In the genomic region with DNA sequence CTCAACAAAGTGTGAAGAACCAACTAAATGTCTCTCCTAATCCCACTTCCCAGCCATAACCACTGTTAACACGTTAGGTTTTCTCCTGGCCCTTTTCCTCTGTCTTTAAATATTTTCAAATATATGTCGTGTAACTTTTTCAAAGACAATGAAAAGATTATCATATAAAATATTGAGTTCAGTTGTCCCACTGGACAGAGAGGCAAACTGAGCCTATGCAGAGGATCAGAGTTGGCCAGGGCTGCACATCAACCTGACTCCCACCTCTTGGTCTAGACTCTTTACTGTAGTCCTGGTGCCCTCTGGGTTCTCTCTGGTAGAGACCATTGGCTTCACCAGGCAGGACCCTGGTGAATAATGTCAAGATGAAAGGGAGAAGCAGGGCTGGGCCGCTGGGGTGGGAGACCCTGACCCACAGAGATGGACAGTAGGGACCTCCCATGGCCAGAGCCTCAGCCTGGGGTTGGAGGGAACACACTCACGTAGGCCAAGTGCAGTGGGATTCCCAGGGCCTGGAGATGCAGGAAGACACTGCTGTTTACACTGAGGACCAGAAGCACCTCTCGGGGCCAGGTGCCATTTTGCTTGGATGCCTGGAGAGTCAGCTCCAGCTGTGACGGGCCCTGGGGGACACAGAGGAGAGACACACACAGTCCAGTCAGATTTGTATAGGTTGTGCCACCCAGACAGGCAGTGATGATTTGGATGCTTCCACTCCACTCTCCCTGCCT, we compare ENCODE assay signal across 14 cellular contexts. TPM values are rescaled to one million over a fixed set of nuclear protein-coding genes. Genes with fewer than 3 reads are reported as not detected.
DNase-seq lines count a peak whose midpoint lies in the region; ATAC-seq, FAIRE-seq and TF ChIP-seq lines count a peak whose summit lies in the region.
"Had no signal": no experiment of that assay in that cellular context is flagged by ENCODE, and none has a peak within 500 bp of the region (broad histone marks: within the 10 kb centered on the region; RNA-seq: fewer than 3 reads in every experiment).

No MANE protein-coding gene starts in this region.

- 60% methylated on average over 6 of the region's 6 CpGs for WGBS in K562 (ENCODE audit: insufficient coverage, low coverage, missing lambda C conversion rate)
- WGBS in mesenchymal stem cell = 87% methylated on average over 5 of the region's 6 CpGs

- in situ Hi-C loops in K562 (cut with MboI) (no loop called here), GM13977 (cut with MboI; ENCODE audit: low pct_unique_long_range_greater_than_20kb, low sequenced_read_pairs, unreplicated experiment) (no loop called here)

- no peaks in the 10 kb centered on the region for H3K36me3 Mint-ChIP-seq in GM23338 (ENCODE audit: low read depth)
- peaks cover 15% of the 10 kb centered on the region for H3K36me3 Mint-ChIP-seq in stimulated activated effector memory CD8-positive, alpha-beta T cell treated with anti-CD3 and anti-CD28 coated beads, Interleukin-12 subunit alpha, Interleukin-12 subunit beta, amount 100 ng/mL, for 72 hours

- FAIRE-seq in K562 (lab: Jason Lieb, UNC) = no peak

- no peak for TF ChIP-seq RAD21 in K562 (CRISPR knock-in tag; conservative IDR thresholded peaks at IDR 0.05 in 1 of 2, IDR thresholded peaks at IDR 0.05 in 1 of 2)

- peak overlapping the region; percentile 75 for H2AK5ac ChIP-seq in mesenchymal stem cell (ENCODE audit: low read length, severe bottlenecking)

- CTCF ChIA-PET in K562 (lab: Yijun Ruan, JAX; ENCODE audit: low intra/inter-chr PET ratio) = no interaction called here

- no peaks in the 10 kb centered on the region for H3K9me3 ChIP-seq in K562 (replicated peaks; ENCODE audit: control insufficient read depth, insufficient read depth, low read depth, low read length)
- H3K9me3 ChIP-seq in mesenchymal stem cell (ENCODE audit: control insufficient read depth, low read length) = no peaks in the 10 kb centered on the region

- peak overlapping the region; percentile 40 to 46 for H3K18ac ChIP-seq in mesenchymal stem cell (ENCODE audit: low read depth in 1 of 2, low read length in 2 of 2)

- H3K27me3 Mint-ChIP-seq in GM23338 (ENCODE audit: insufficient read depth, low read depth, poor library complexity) = peaks cover 20% of the 10 kb centered on the region
- H3K27me3 Mint-ChIP-seq: activated CD4-positive, alpha-beta T cell treated with anti-CD3 and anti-CD28 coated beads, Interleukin-2, amount 10 ng/mL, durations not matched to agents 7 days and 5 days; stimulated activated naive CD8-positive, alpha-beta T cell treated with anti-CD3 and anti-CD28 coated beads, Interleukin-15, Interleukin-2, amounts not matched to agents 100 ng/mL and 50 ng/mL, for 24 hours had no signal

- ATAC-seq in GM23338 = no peak
- no peak for ATAC-seq in K562
- no peak for ATAC-seq in stimulated activated effector memory CD8-positive, alpha-beta T cell treated with anti-CD3 and anti-CD28 coated beads, Interleukin-12 subunit alpha, Interleukin-12 subunit beta, amount 100 ng/mL, for 72 hours
- ATAC-seq: CD8-positive, alpha-beta T cell had no signal

- no peak for TF ChIP-seq POLR2A in K562 (conservative IDR thresholded peaks at IDR 0.05)

- H3K36me3 ChIP-seq in GM23338 (ENCODE audit: insufficient read depth) = no peaks in the 10 kb centered on the region; the same call in 1 of the 2 replicates
- H3K36me3 ChIP-seq in K562 (ENCODE audit: control insufficient read depth, insufficient read depth, low read length) = no peaks in the 10 kb centered on the region
- H3K36me3 ChIP-seq in mesenchymal stem cell (ENCODE audit: control insufficient read depth in 1 of 2, insufficient read depth in 2 of 2, low read depth in 1 of 2, low read length in 2 of 2) = peaks cover 26 to 58% of the 10 kb centered on the region in 2 experiments

- DNase-seq in GM23338 (ENCODE audit: low spot score) = no peak
- DNase-seq in K562 (ENCODE audit: extremely low read depth in 1 of 4, low spot score in 3 of 4) = no peak
- no peak for DNase-seq in mesenchymal stem cell
- DNase-seq in stimulated activated effector memory CD8-positive, alpha-beta T cell treated with anti-CD3 and anti-CD28 coated beads, Interleukin-12 subunit alpha, Interleukin-12 subunit beta, amount 100 ng/mL, for 72 hours (ENCODE audit: low spot score in 2 of 2) = no peak
- DNase-seq in SKM-1 (lab: John Stamatoyannopoulos, UW; ENCODE audit: unreplicated experiment) = no peak
- DNase-seq in NCI-H1048 (lab: John Stamatoyannopoulos, UW) = no peak
- DNase-seq in NCI-H187 treated with DMSO at 0.1 percent for 48 hours (lab: John Stamatoyannopoulos, UW) = no peak
- no peak for DNase-seq in GM13977 (ENCODE audit: low spot score)
- DNase-seq: activated CD4-positive, alpha-beta T cell treated with anti-CD3 and anti-CD28 coated beads, Interleukin-2, amount 10 ng/mL, durations not matched to agents 7 days and 5 days; CD8-positive, alpha-beta T cell; islet precursor cell; occipital lobe; stimulated activated CD4-positive, alpha-beta T cell treated with anti-CD3 and anti-CD28 coated beads, Interleukin-2, amount 100 ng/mL, for 48 hours had no signal

- H3K79me2 ChIP-seq in GM23338 (replicated peaks; ENCODE audit: insufficient read depth) (no peaks in the 10 kb centered on the region), K562 (ENCODE audit: control insufficient read depth, insufficient read depth, low read length) (no peaks in the 10 kb centered on the region)

- intact Hi-C loops in K562 (cut with micrococcal nuclease) = no loop called here

- H4K8ac ChIP-seq in mesenchymal stem cell (ENCODE audit: low read length) = peak overlapping the region; percentile 70

- peak overlapping the region; percentile 80; the same call in 1 of the 2 replicates for H3K4me2 ChIP-seq in GM23338
- H3K4me2 ChIP-seq in K562 (ENCODE audit: insufficient read depth, low read length) = no peak overlapping the region
- H3K4me2 ChIP-seq in mesenchymal stem cell (ENCODE audit: low read length, poor library complexity, severe bottlenecking) = no peak overlapping the region

- peak overlapping the region; percentile 67; the same call in 1 of the 3 replicates for H3K4me3 Mint-ChIP-seq in GM23338
- peak overlapping the region; percentile 23 for H3K4me3 Mint-ChIP-seq in stimulated activated effector memory CD8-positive, alpha-beta T cell treated with anti-CD3 and anti-CD28 coated beads, Interleukin-12 subunit alpha, Interleukin-12 subunit beta, amount 100 ng/mL, for 72 hours
- H3K4me3 Mint-ChIP-seq: activated CD4-positive, alpha-beta T cell treated with anti-CD3 and anti-CD28 coated beads, Interleukin-2, amount 10 ng/mL, durations not matched to agents 7 days and 5 days; CD8-positive, alpha-beta T cell; stimulated activated naive CD8-positive, alpha-beta T cell treated with anti-CD3 and anti-CD28 coated beads, Interleukin-15, Interleukin-2, amounts not matched to agents 100 ng/mL and 50 ng/mL, for 24 hours had no signal

- H3K9me3 Mint-ChIP-seq in GM23338 = no peaks in the 10 kb centered on the region; the same call in 2 of the 3 replicates
- no peaks in the 10 kb centered on the region for H3K9me3 Mint-ChIP-seq in stimulated activated effector memory CD8-positive, alpha-beta T cell treated with anti-CD3 and anti-CD28 coated beads, Interleukin-12 subunit alpha, Interleukin-12 subunit beta, amount 100 ng/mL, for 72 hours
- H3K9me3 Mint-ChIP-seq: activated CD4-positive, alpha-beta T cell treated with anti-CD3 and anti-CD28 coated beads, Interleukin-2, amount 10 ng/mL, durations not matched to agents 7 days and 5 days; CD8-positive, alpha-beta T cell; stimulated activated naive CD8-positive, alpha-beta T cell treated with anti-CD3 and anti-CD28 coated beads, Interleukin-15, Interleukin-2, amounts not matched to agents 100 ng/mL and 50 ng/mL, for 24 hours had no signal

- no peak overlapping the region; the same call in 1 of the 2 replicates for H3K27ac Mint-ChIP-seq in GM23338
- H3K27ac Mint-ChIP-seq in stimulated activated effector memory CD8-positive, alpha-beta T cell treated with anti-CD3 and anti-CD28 coated beads, Interleukin-12 subunit alpha, Interleukin-12 subunit beta, amount 100 ng/mL, for 72 hours = peak overlapping the region; percentile 68
- H3K27ac Mint-ChIP-seq: activated CD4-positive, alpha-beta T cell treated with anti-CD3 and anti-CD28 coated beads, Interleukin-2, amount 10 ng/mL, durations not matched to agents 7 days and 5 days; CD8-positive, alpha-beta T cell; stimulated activated naive CD8-positive, alpha-beta T cell treated with anti-CD3 and anti-CD28 coated beads, Interleukin-15, Interleukin-2, amounts not matched to agents 100 ng/mL and 50 ng/mL, for 24 hours had no signal

- H4K20me1 ChIP-seq in GM23338 (replicated peaks; ENCODE audit: insufficient read depth) (no peaks in the 10 kb centered on the region), K562 (replicated peaks; ENCODE audit: control insufficient read depth, insufficient read depth, low read length) (no peaks in the 10 kb centered on the region)

- H3K27me3 ChIP-seq in GM23338 (ENCODE audit: insufficient read depth) (peaks cover 12% of the 10 kb centered on the region; the same call in 1 of the 2 replicates), K562 (ENCODE audit: control insufficient read depth in 2 of 2, insufficient read depth in 2 of 2, low read length in 2 of 2) (no peaks in the 10 kb centered on the region), mesenchymal stem cell (ENCODE audit: control insufficient read depth in 1 of 2, insufficient read depth in 1 of 2, low read length in 2 of 2) (no peaks in the 10 kb centered on the region)

- no TSS peak for BruUV-seq in K562 (replicated peaks; lab: Mats Ljungman, UMichigan)

- TF ChIP-seq CTCF in GM23338 (conservative IDR thresholded peaks at IDR 0.05; ENCODE audit: low read depth in 2 of 2) = no peak
- TF ChIP-seq CTCF in K562 (IDR thresholded peaks at IDR 0.05 in 2 of 3, conservative IDR thresholded peaks at IDR 0.05 in 1 of 3; ENCODE audit: insufficient read depth in 2 of 3, low read depth in 1 of 3, low read length in 3 of 3) = no peak
- no peak for TF ChIP-seq CTCF in GM13977 (IDR thresholded peaks at IDR 0.05; ENCODE audit: extremely low read depth, insufficient read depth, missing control alignments)

- H3K27ac ChIP-seq in GM23338 (ENCODE audit: low read depth) (peak overlapping the region; percentile 75), K562 (ENCODE audit: extremely low read depth, low read depth, low read length) (peak overlapping the region; percentile 86; the same call in 1 of the 3 replicates), mesenchymal stem cell (ENCODE audit: low read length, poor library complexity, severe bottlenecking) (no peak overlapping the region)

- H2BK12ac ChIP-seq in mesenchymal stem cell (ENCODE audit: low read length in 2 of 2) = peak overlapping the region; percentile 27 to 93

- H3K9ac ChIP-seq in K562 (ENCODE audit: insufficient read depth in 1 of 2, low read depth in 2 of 2, low read length in 2 of 2) = peak overlapping the region; percentile 54 to 90; a peak in 2 of 4 replicates
- peak overlapping the region; percentile 83 for H3K9ac ChIP-seq in mesenchymal stem cell (ENCODE audit: low read length)

- H2BK15ac ChIP-seq in mesenchymal stem cell (ENCODE audit: low read depth, poor library complexity, severe bottlenecking) = no peak overlapping the region

- peak overlapping the region in 1 of 2 experiments; percentile 50 for H3K4ac ChIP-seq in mesenchymal stem cell (ENCODE audit: low read depth in 1 of 2, low read length in 2 of 2)

- H2BK5ac ChIP-seq in mesenchymal stem cell (ENCODE audit: low read depth, low read length, poor library complexity, severe bottlenecking) = no peak overlapping the region

- peak overlapping the region; percentile 53 for H3K4me3 ChIP-seq in GM23338
- H3K4me3 ChIP-seq in K562 = no peak overlapping the region
- H3K4me3 ChIP-seq in mesenchymal stem cell (ENCODE audit: insufficient read depth in 1 of 2, low read depth in 1 of 2, low read length in 2 of 2) = peak overlapping the region in 1 of 2 experiments; percentile 54

- H3K23ac ChIP-seq in mesenchymal stem cell (ENCODE audit: low read length in 2 of 2) = peak overlapping the region in 1 of 2 experiments; percentile 3

- peaks cover 14% of the 10 kb centered on the region for H3F3A ChIP-seq in GM23338 (replicated peaks; ENCODE audit: low read depth)

- peak overlapping the region; percentile 97; the same call in 1 of the 2 replicates for H2AFZ ChIP-seq in GM23338
- peak overlapping the region; percentile 97 for H2AFZ ChIP-seq in K562 (ENCODE audit: low read depth, low read length)
- no peak overlapping the region for H2AFZ ChIP-seq in mesenchymal stem cell (ENCODE audit: low read depth, low read length)

- no peak overlapping the region for H3K14ac ChIP-seq in mesenchymal stem cell (ENCODE audit: low read length in 2 of 2)

- no peaks in the 10 kb centered on the region for H3K9me2 ChIP-seq in GM23338 (ENCODE audit: insufficient read depth)

- peak overlapping the region; percentile 82 for H4K91ac ChIP-seq in mesenchymal stem cell (ENCODE audit: low read length)

- peaks cover 15% of the 10 kb centered on the region for H3K79me1 ChIP-seq in mesenchymal stem cell (replicated peaks; ENCODE audit: low read length, poor library complexity, severe bottlenecking)

- TF ChIP-seq EP300 in K562 (IDR thresholded peaks at IDR 0.05; ENCODE audit: low read length) = no peak

- POLR2A ChIA-PET in K562 (lab: Yijun Ruan, JAX) = interaction anchor here (0.6 to 2.2 kb wide), 7 partner anchors 10 to 693 kb away, joined by 3 to 7 read pairs (median 3); no protein-coding TSS in a partner anchor

- peaks cover 37% of the 10 kb centered on the region for H3K4me1 Mint-ChIP-seq in GM23338
- H3K4me1 Mint-ChIP-seq in stimulated activated effector memory CD8-positive, alpha-beta T cell treated with anti-CD3 and anti-CD28 coated beads, Interleukin-12 subunit alpha, Interleukin-12 subunit beta, amount 100 ng/mL, for 72 hours = peaks cover 5% of the 10 kb centered on the region

- H2BK120ac ChIP-seq in mesenchymal stem cell (ENCODE audit: low read depth, low read length) = peak overlapping the region; percentile 74

- H3K4me1 ChIP-seq in GM23338 (ENCODE audit: insufficient read depth) (peaks cover 8% of the 10 kb centered on the region), K562 (replicated peaks in 1 of 2; ENCODE audit: control insufficient read depth in 2 of 2, insufficient read depth in 2 of 2, low read length in 2 of 2) (peaks cover 29 to 40% of the 10 kb centered on the region in 2 experiments), mesenchymal stem cell (ENCODE audit: control insufficient read depth, insufficient read depth, low read depth, low read length) (peaks cover 17% of the 10 kb centered on the region)

- H3K9me1 ChIP-seq in K562 (ENCODE audit: control insufficient read depth, insufficient read depth, low read length) = no peaks in the 10 kb centered on the region

RNA-seq across cellular contexts. Expression of gene ENG, which starts 25.1 kb away (rescaled TPM):
- 1.4 and 3.0 TPM in 2 replicates for total RNA-seq in GM23338 (2014; rRNA removed; shearing (Covaris generic))
- polyA plus RNA-seq in GM23338 (2016; fragmentation: Nextera tagmentation; extraction: Ambion mirVana) (2.6 TPM in 2 replicates), K562 (2011; rRNA removed) (0.14 and 0.27 TPM in 2 replicates), K562 (2014; fragmentation: Illumina TruSeq; extraction: Trizol) (0.24 and 0.28 TPM in 2 replicates), K562 (2014; fragmentation: Nextera tagmentation; extraction: Ambion mirVana) (under 1 TPM in 1 of 2 experiments, not detected in 1; 0.13 TPM), K562 (2014; rRNA removed) (0.13 TPM in 1 of 2 replicates, not detected in the other)
- 0.51 and 0.69 TPM in 2 replicates for total RNA-seq in K562 (2011; cell fraction: chromatin; rRNA removed; ENCODE audit: low replicate concordance)
- total RNA-seq in K562 (2011; cell fraction: nucleolus; rRNA removed) = 0.50 and 1.1 TPM in 2 replicates
- total RNA-seq in K562 (2011; cell fraction: nucleoplasm; rRNA removed) = not detected in 2 replicates
- total RNA-seq in K562 (2014; rRNA removed) (0.16 and 0.23 TPM in 2 replicates), K562 (2014; rRNA removed; fragmentation: Illumina TruSeq; extraction: Trizol) (0.07 TPM in 1 of 2 replicates, not detected in the other), K562 (2015; rRNA removed; fragmentation: Illumina TruSeq; extraction: Trizol) (0.04 TPM in 1 of 2 replicates, not detected in the other), K562 (2021) (0.40 and 0.51 TPM in 2 replicates)
- 0.19 TPM in 2 replicates for polyA plus RNA-seq in K562 (2011; cell fraction: cytosol; rRNA removed)
- 0.21 and 0.33 TPM in 2 replicates for polyA plus RNA-seq in K562 (2011; cell fraction: nucleus; rRNA removed)
- 0.73 and 1.6 TPM in 2 replicates for polyA plus RNA-seq in K562 (2012)
- 0.06 TPM in 1 of 2 replicates, not detected in the other for polyA minus RNA-seq in K562 (2011; rRNA and poly(A)+ RNA removed)
- polyA minus RNA-seq in K562 (2011; cell fraction: cytosol; rRNA and poly(A)+ RNA removed) = 0.64 TPM in 1 of 2 replicates, not detected in the other
- not detected in 2 replicates for polyA minus RNA-seq in K562 (2011; cell fraction: nucleus; rRNA and poly(A)+ RNA removed)
- 287 TPM for polyA plus RNA-seq in mesenchymal stem cell (2013, experiment 1 of 2)
- 284 TPM for polyA plus RNA-seq in mesenchymal stem cell (2013, experiment 2 of 2)

RNA-seq across cellular contexts. Expression of gene FPGS, which starts 26.7 kb away (rescaled TPM):
- 87.2 and 92.4 TPM in 2 replicates for total RNA-seq in GM23338 (2014; rRNA removed; shearing (Covaris generic))
- polyA plus RNA-seq in GM23338 (2016; fragmentation: Nextera tagmentation; extraction: Ambion mirVana) (40.7 and 43.5 TPM in 2 replicates), K562 (2011; rRNA removed) (59.2 and 65.5 TPM in 2 replicates), K562 (2014; fragmentation: Illumina TruSeq; extraction: Trizol) (86.4 and 87.8 TPM in 2 replicates), K562 (2014; fragmentation: Nextera tagmentation; extraction: Ambion mirVana) (1 to 10 TPM in 1 of 2 experiments, under 1 TPM in 1; 0.84 to 2.0 TPM), K562 (2014; rRNA removed) (61.4 and 63.1 TPM in 2 replicates)
- total RNA-seq in K562 (2011; cell fraction: chromatin; rRNA removed; ENCODE audit: low replicate concordance) = 82.8 and 192 TPM in 2 replicates
- total RNA-seq in K562 (2011; cell fraction: nucleolus; rRNA removed) = 117 and 131 TPM in 2 replicates
- total RNA-seq in K562 (2011; cell fraction: nucleoplasm; rRNA removed) = 76.6 and 93.6 TPM in 2 replicates
- total RNA-seq in K562 (2014; rRNA removed) (77.1 and 91.1 TPM in 2 replicates), K562 (2014; rRNA removed; fragmentation: Illumina TruSeq; extraction: Trizol) (19.7 and 32.6 TPM in 2 replicates), K562 (2015; rRNA removed; fragmentation: Illumina TruSeq; extraction: Trizol) (52.9 and 54.0 TPM in 2 replicates), K562 (2021) (85.1 and 90.2 TPM in 2 replicates)
- polyA plus RNA-seq in K562 (2011; cell fraction: cytosol; rRNA removed) = 77.6 and 147 TPM in 2 replicates
- 83.8 and 119 TPM in 2 replicates for polyA plus RNA-seq in K562 (2011; cell fraction: nucleus; rRNA removed)
- polyA plus RNA-seq in K562 (2012) = 59.3 and 62.8 TPM in 2 replicates
- polyA minus RNA-seq in K562 (2011; rRNA and poly(A)+ RNA removed) = 31.3 and 52.3 TPM in 2 replicates
- 47.3 and 50.9 TPM in 2 replicates for polyA minus RNA-seq in K562 (2011; cell fraction: cytosol; rRNA and poly(A)+ RNA removed)
- 28.5 and 31.4 TPM in 2 replicates for polyA minus RNA-seq in K562 (2011; cell fraction: nucleus; rRNA and poly(A)+ RNA removed)
- polyA plus RNA-seq in mesenchymal stem cell (2013, experiment 1 of 2) = 31.6 TPM
- polyA plus RNA-seq in mesenchymal stem cell (2013, experiment 2 of 2) = 30.7 TPM

RNA-seq across cellular contexts. Expression of gene CDK9, which starts 43.5 kb away (rescaled TPM):
- 63.9 and 84.3 TPM in 2 replicates for total RNA-seq in GM23338 (2014; rRNA removed; shearing (Covaris generic))
- polyA plus RNA-seq in GM23338 (2016; fragmentation: Nextera tagmentation; extraction: Ambion mirVana) (49.7 and 58.5 TPM in 2 replicates), K562 (2011; rRNA removed) (44.6 and 51.9 TPM in 2 replicates), K562 (2014; fragmentation: Illumina TruSeq; extraction: Trizol) (54.1 and 60.5 TPM in 2 replicates), K562 (2014; fragmentation: Nextera tagmentation; extraction: Ambion mirVana) (1 to 10 TPM; 4.2 to 5.0 TPM), K562 (2014; rRNA removed) (34.7 and 42.6 TPM in 2 replicates)
- total RNA-seq in K562 (2011; cell fraction: chromatin; rRNA removed; ENCODE audit: low replicate concordance) = 56.0 and 127 TPM in 2 replicates
- 76.7 and 85.9 TPM in 2 replicates for total RNA-seq in K562 (2011; cell fraction: nucleolus; rRNA removed)
- 52.5 and 57.5 TPM in 2 replicates for total RNA-seq in K562 (2011; cell fraction: nucleoplasm; rRNA removed)
- total RNA-seq in K562 (2014; rRNA removed) (33.0 and 36.7 TPM in 2 replicates), K562 (2014; rRNA removed; fragmentation: Illumina TruSeq; extraction: Trizol) (27.5 and 27.9 TPM in 2 replicates), K562 (2015; rRNA removed; fragmentation: Illumina TruSeq; extraction: Trizol) (28.1 and 29.8 TPM in 2 replicates), K562 (2021) (75.2 and 78.6 TPM in 2 replicates)
- 44.4 and 58.1 TPM in 2 replicates for polyA plus RNA-seq in K562 (2011; cell fraction: cytosol; rRNA removed)
- polyA plus RNA-seq in K562 (2011; cell fraction: nucleus; rRNA removed) = 121 and 155 TPM in 2 replicates
- 52.1 and 60.8 TPM in 2 replicates for polyA plus RNA-seq in K562 (2012)
- polyA minus RNA-seq in K562 (2011; rRNA and poly(A)+ RNA removed) = 45.5 and 76.0 TPM in 2 replicates
- polyA minus RNA-seq in K562 (2011; cell fraction: cytosol; rRNA and poly(A)+ RNA removed) = 25.9 and 42.3 TPM in 2 replicates
- 31.0 and 33.8 TPM in 2 replicates for polyA minus RNA-seq in K562 (2011; cell fraction: nucleus; rRNA and poly(A)+ RNA removed)
- polyA plus RNA-seq in mesenchymal stem cell (2013, experiment 1 of 2) = 44.3 TPM
- polyA plus RNA-seq in mesenchymal stem cell (2013, experiment 2 of 2) = 43.0 TPM

RNA-seq across cellular contexts. Expression of gene AK1, which starts 48.1 kb away (rescaled TPM):
- 6.7 and 16.2 TPM in 2 replicates for total RNA-seq in GM23338 (2014; rRNA removed; shearing (Covaris generic))
- polyA plus RNA-seq in GM23338 (2016; fragmentation: Nextera tagmentation; extraction: Ambion mirVana) (35.5 and 36.3 TPM in 2 replicates), K562 (2011; rRNA removed) (37.2 and 44.6 TPM in 2 replicates), K562 (2014; fragmentation: Illumina TruSeq; extraction: Trizol) (68.8 and 76.7 TPM in 2 replicates), K562 (2014; fragmentation: Nextera tagmentation; extraction: Ambion mirVana) (10 to 100 TPM; 10.1 to 38.9 TPM), K562 (2014; rRNA removed) (58.1 and 73.2 TPM in 2 replicates)
- total RNA-seq in K562 (2011; cell fraction: chromatin; rRNA removed; ENCODE audit: low replicate concordance) = 1.9 and 7.3 TPM in 2 replicates
- 7.1 and 11.2 TPM in 2 replicates for total RNA-seq in K562 (2011; cell fraction: nucleolus; rRNA removed)
- total RNA-seq in K562 (2011; cell fraction: nucleoplasm; rRNA removed) = 3.7 and 5.5 TPM in 2 replicates
- total RNA-seq in K562 (2014; rRNA removed) (33.2 and 56.5 TPM in 2 replicates), K562 (2014; rRNA removed; fragmentation: Illumina TruSeq; extraction: Trizol) (15.1 and 22.6 TPM in 2 replicates), K562 (2015; rRNA removed; fragmentation: Illumina TruSeq; extraction: Trizol) (38.7 and 39.0 TPM in 2 replicates), K562 (2021) (67.6 and 71.8 TPM in 2 replicates)
- polyA plus RNA-seq in K562 (2011; cell fraction: cytosol; rRNA removed) = 48.4 and 109 TPM in 2 replicates
- 29.2 and 57.2 TPM in 2 replicates for polyA plus RNA-seq in K562 (2011; cell fraction: nucleus; rRNA removed)
- polyA plus RNA-seq in K562 (2012) = 69.4 and 83.0 TPM in 2 replicates
- 10.3 and 14.5 TPM in 2 replicates for polyA minus RNA-seq in K562 (2011; rRNA and poly(A)+ RNA removed)
- 11.4 and 13.5 TPM in 2 replicates for polyA minus RNA-seq in K562 (2011; cell fraction: cytosol; rRNA and poly(A)+ RNA removed)
- polyA minus RNA-seq in K562 (2011; cell fraction: nucleus; rRNA and poly(A)+ RNA removed) = 1.2 and 2.1 TPM in 2 replicates
- 127 TPM for polyA plus RNA-seq in mesenchymal stem cell (2013, experiment 1 of 2)
- 132 TPM for polyA plus RNA-seq in mesenchymal stem cell (2013, experiment 2 of 2)

RNA-seq across cellular contexts. Expression of gene SH2D3C, which starts 50.9 kb away (rescaled TPM):
- 4.5 and 7.3 TPM in 2 replicates for total RNA-seq in GM23338 (2014; rRNA removed; shearing (Covaris generic))
- polyA plus RNA-seq in GM23338 (2016; fragmentation: Nextera tagmentation; extraction: Ambion mirVana) = 4.2 and 4.4 TPM in 2 replicates
- 0.77 and 4.1 TPM in 2 replicates for total RNA-seq in K562 (2011; cell fraction: chromatin; rRNA removed; ENCODE audit: low replicate concordance)
- 0.92 and 1.2 TPM in 2 replicates for total RNA-seq in K562 (2011; cell fraction: nucleolus; rRNA removed)
- total RNA-seq in K562 (2011; cell fraction: nucleoplasm; rRNA removed) = 0.88 and 1.3 TPM in 2 replicates
- 0.29 and 1.2 TPM in 2 replicates for total RNA-seq in K562 (2014; rRNA removed)
- 0.11 and 0.19 TPM in 2 replicates for total RNA-seq in K562 (2014; rRNA removed; fragmentation: Illumina TruSeq; extraction: Trizol)
- 0.29 and 0.34 TPM in 2 replicates for total RNA-seq in K562 (2015; rRNA removed; fragmentation: Illumina TruSeq; extraction: Trizol)
- total RNA-seq in K562 (2021) = 0.83 and 0.89 TPM in 2 replicates
- 0.22 and 1.3 TPM in 2 replicates for polyA plus RNA-seq in K562 (2011; rRNA removed)
- 0.86 and 1.3 TPM in 2 replicates for polyA plus RNA-seq in K562 (2011; cell fraction: cytosol; rRNA removed)
- polyA plus RNA-seq in K562 (2011; cell fraction: nucleus; rRNA removed) = 1.5 TPM in 2 replicates
- polyA plus RNA-seq in K562 (2012) = 1.2 and 2.2 TPM in 2 replicates
- polyA plus RNA-seq in K562 (2014; fragmentation: Illumina TruSeq; extraction: Trizol) = 0.19 and 0.29 TPM in 2 replicates
- polyA plus RNA-seq in K562 (2014; fragmentation: Nextera tagmentation; extraction: Ambion mirVana) = under 1 TPM in 1 of 2 experiments, not detected in 1; 0.03 TPM
- polyA plus RNA-seq in K562 (2014; rRNA removed) = 0.21 and 0.38 TPM in 2 replicates
- polyA minus RNA-seq in K562 (2011; rRNA and poly(A)+ RNA removed) = 0.42 and 0.46 TPM in 2 replicates
- 2.4 TPM in 1 of 2 replicates, not detected in the other for polyA minus RNA-seq in K562 (2011; cell fraction: cytosol; rRNA and poly(A)+ RNA removed)
- 0.94 and 1.00 TPM in 2 replicates for polyA minus RNA-seq in K562 (2011; cell fraction: nucleus; rRNA and poly(A)+ RNA removed)
- 0.57 TPM for polyA plus RNA-seq in mesenchymal stem cell (2013, experiment 1 of 2)
- 0.58 TPM for polyA plus RNA-seq in mesenchymal stem cell (2013, experiment 2 of 2)
